In the genomic region with DNA sequence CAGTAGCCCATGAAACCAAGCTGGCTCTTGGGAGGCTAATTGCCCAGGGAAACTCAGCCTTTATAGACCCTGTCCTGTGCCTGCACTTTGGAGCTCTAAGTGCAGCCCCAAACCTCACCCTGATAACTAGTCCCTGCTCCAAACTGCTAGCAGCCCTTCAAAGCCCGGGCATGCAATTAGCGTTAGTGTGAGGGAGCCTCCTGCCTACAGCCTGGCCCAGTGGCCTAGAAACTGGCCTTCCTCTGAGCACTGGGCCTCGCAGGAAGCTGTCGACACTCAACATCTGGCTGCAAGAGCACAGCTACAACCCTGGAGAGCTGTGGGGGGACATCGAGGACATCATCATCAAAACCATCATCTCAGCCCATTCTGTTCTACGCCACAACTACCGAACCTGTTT, we compare ENCODE assay signal across 24 cellular contexts. TPM values are rescaled to one million over a fixed set of nuclear protein-coding genes. Genes with fewer than 3 reads are reported as not detected.
"Had no signal": no experiment of that assay in that cellular context is flagged by ENCODE, and none has a peak within 500 bp of the region (broad histone marks: within the 10 kb centered on the region; RNA-seq: fewer than 3 reads in every experiment).

No MANE protein-coding gene starts in this region.

- H3K9me3 ChIP-seq: SJCRH30 had no signal

- H3K36me3 ChIP-seq: SJCRH30 had no signal

- H3K27ac Mint-ChIP-seq: IgD-negative memory B cell had no signal

- DNase-seq: MV-4-11, NCI-H1048, NCI-H1105, NCI-H1417, NCI-H146, NCI-H1694 treated with DMSO at 0.1 percent for 48 hours, NCI-H1930, NCI-H2081, NCI-H2107, NCI-H2227 treated with DMSO at 0.1 percent for 48 hours, NCI-H524, NCI-H526 treated with DMSO at 0.1 percent for 48 hours, NCI-H748 treated with DMSO at 0.1 percent for 48 hours, SHP77 treated with DMSO at 0.1 percent for 48 hours, SJCRH30 had no signal

- FAIRE-seq: HepG2, K562, RCC 7860 had no signal

- H3K4me1 ChIP-seq: SJCRH30 had no signal

- H3K27ac ChIP-seq: RWPE1, SJCRH30 had no signal

- H3K4me3 ChIP-seq: K562, SJCRH30 had no signal

- ATAC-seq: HepG2, SK-N-SH treated with all-trans-retinoic acid at 6 μM for 48 hours had no signal

- H3K9me3 Mint-ChIP-seq: IgD-negative memory B cell had no signal

- H3K27me3 ChIP-seq: SJCRH30 had no signal

- H3K4me1 Mint-ChIP-seq: IgD-negative memory B cell had no signal

RNA-seq across cellular contexts. Expression of gene TTLL13, which starts 8.4 kb away (rescaled TPM):
- total RNA-seq: HT1080, LHCN-M2, MCF 10A, SJCRH30 had no signal
